In genomic region chr16:3549906-3550305, GRCh38 we compare ENCODE assay signal across 1 cellular context.
TF ChIP-seq lines count a peak whose summit lies in the region.

No MANE protein-coding gene starts in this region.

TF ChIP-seq in H1, 55 proteins besides CTCF, POLR2A, EP300 and RAD21:
- no peak for TF ChIP-seq SAP30 (IDR thresholded peaks at IDR 0.05; ENCODE audit: insufficient read depth, insufficient replicate concordance, low read length)
- no peak for TF ChIP-seq JUND (IDR thresholded peaks at IDR 0.05; ENCODE audit: low read length)
- no peak for TF ChIP-seq KDM1A (IDR thresholded peaks at IDR 0.05; ENCODE audit: borderline replicate concordance, low read length)
- TF ChIP-seq SP4 (IDR thresholded peaks at IDR 0.05; ENCODE audit: low read length): no peak
- TF ChIP-seq MAX (IDR thresholded peaks at IDR 0.05): no peak
- no peak for TF ChIP-seq E2F6 (IDR thresholded peaks at IDR 0.05)
- no peak for TF ChIP-seq SUZ12 (IDR thresholded peaks at IDR 0.05; ENCODE audit: low read length)
- TF ChIP-seq BCL11A (IDR thresholded peaks at IDR 0.05; ENCODE audit: low read depth in 2 of 2, low read length in 2 of 2): no peak
- no peak for TF ChIP-seq SP1 (IDR thresholded peaks at IDR 0.05; ENCODE audit: low read depth, low read length)
- no peak for TF ChIP-seq TCF12 (IDR thresholded peaks at IDR 0.05; ENCODE audit: low read depth, low read length)
- no peak for TF ChIP-seq BRCA1 (IDR thresholded peaks at IDR 0.05; ENCODE audit: low read depth, low read length)
- no peak for TF ChIP-seq YY1 (IDR thresholded peaks at IDR 0.05; ENCODE audit: low read depth, low read length)
- no peak for TF ChIP-seq CBX8 (IDR thresholded peaks at IDR 0.05; ENCODE audit: borderline replicate concordance, low read depth, low read length)
- no peak for TF ChIP-seq POU5F1 (IDR thresholded peaks at IDR 0.05; ENCODE audit: low read depth, low read length)
- no peak for TF ChIP-seq CHD7 (IDR thresholded peaks at IDR 0.05; ENCODE audit: insufficient replicate concordance, low read length)
- no peak for TF ChIP-seq MAFK (IDR thresholded peaks at IDR 0.05; ENCODE audit: low read depth, low read length)
- no peak for TF ChIP-seq NANOG (IDR thresholded peaks at IDR 0.05; ENCODE audit: insufficient read depth, low read depth, low read length, poor library complexity, severe bottlenecking)
- no peak for TF ChIP-seq EGR1 (IDR thresholded peaks at IDR 0.05; ENCODE audit: borderline replicate concordance, low read depth, low read length)
